16 cellular contexts compared by ENCODE assay signal in the genomic region with DNA sequence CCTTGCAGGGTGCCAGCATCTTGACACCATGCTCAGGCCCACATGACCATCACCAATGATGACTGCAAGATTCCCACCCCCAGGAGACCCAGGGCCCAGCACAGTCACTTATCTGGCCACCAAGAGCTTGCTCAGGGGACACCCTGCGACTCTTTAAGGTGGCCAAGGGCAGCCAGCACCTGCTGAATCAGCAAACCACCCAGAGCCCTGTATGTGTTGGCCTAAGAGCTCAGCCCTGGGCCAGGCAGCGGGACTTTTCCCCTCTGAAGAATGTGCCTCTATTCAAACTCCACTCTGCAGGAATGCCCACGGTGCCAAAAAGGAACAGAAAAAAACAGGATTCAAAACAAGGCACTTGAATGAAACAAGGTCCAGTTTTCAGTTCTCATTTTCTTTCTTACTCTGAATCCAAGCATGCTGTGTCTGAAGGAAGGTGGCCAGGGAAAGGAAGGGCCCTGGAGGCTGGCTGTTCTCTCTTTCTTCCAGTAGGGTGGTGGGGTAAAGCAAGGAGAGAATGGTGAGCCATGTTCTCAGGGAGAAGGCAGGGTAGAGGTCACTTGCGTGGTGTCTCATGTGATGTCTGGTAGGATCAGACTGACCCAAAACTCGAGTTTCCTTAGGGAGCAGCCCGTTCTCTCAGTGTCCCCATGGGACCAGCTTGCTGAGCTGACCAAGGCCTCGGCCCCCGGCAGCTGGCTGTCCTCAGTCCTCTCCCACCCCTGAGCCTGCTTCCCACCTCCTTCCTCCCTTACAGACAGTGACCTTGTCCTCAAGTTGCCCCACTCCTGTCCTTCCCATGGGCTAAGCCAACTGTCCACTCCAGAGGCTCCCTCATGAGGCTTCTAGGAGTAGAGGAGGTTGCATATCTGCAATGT.
DNase-seq lines count a peak whose midpoint lies in the region; ATAC-seq and TF ChIP-seq lines count a peak whose summit lies in the region.
"Had no signal": no experiment of that assay in that cellular context is flagged by ENCODE, and none has a peak within 500 bp of the region (broad histone marks: within the 10 kb centered on the region; RNA-seq: fewer than 3 reads in every experiment).

No MANE protein-coding gene starts in this region.

- H3K27me3 ChIP-seq in osteoblast (ENCODE audit: insufficient read depth, low read length) = no peaks in the 10 kb centered on the region
- H3K27me3 ChIP-seq in tibial nerve = no peaks in the 10 kb centered on the region
- H3K27me3 ChIP-seq: cardiac muscle cell had no signal

- H3K4me1 ChIP-seq in osteoblast (ENCODE audit: insufficient read depth, low read length) (peaks cover 17% of the 10 kb centered on the region), tibial nerve (peaks cover 0 to 32% (median 4%) of the 10 kb centered on the region in 4 donors)

- no peaks in the 10 kb centered on the region for H4K20me1 ChIP-seq in osteoblast (ENCODE audit: insufficient read depth, low read length)
- H4K20me1 ChIP-seq: BLaER1 treated with 17β-estradiol and CSF1 and Interleukin-3, amounts not matched to agents 10 nM and 100 nM had no signal

- intact Hi-C loops in Right ventricle myocardium superior (cut with DNase I) = loop anchor here (10.0 kb wide), 1 partner anchor 152 kb away; the partner anchor contains the start of gene RNF152

- H3K9me3 ChIP-seq in osteoblast (ENCODE audit: low read depth, low read length) (no peaks in the 10 kb centered on the region), tibial nerve (peaks cover 0 to 3% (median 0%) of the 10 kb centered on the region in 4 donors)

- H3K4me2 ChIP-seq in osteoblast (ENCODE audit: insufficient read depth, low read length) = no peak overlapping the region

- no peak for TF ChIP-seq POLR2A in tibial nerve (IDR thresholded peaks at IDR 0.05)

- H3K27ac Mint-ChIP-seq in effector memory CD8-positive, alpha-beta T cell = no peak overlapping the region

- DNase-seq in cardiac fibroblast (ENCODE audit: low read depth in 2 of 2) = peak in 1 of 2 donors; percentile 25
- DNase-seq in Right ventricle myocardium superior = peak; percentile 73
- no peak for DNase-seq in osteoblast (ENCODE audit: insufficient read length, low spot score, missing footprints)
- DNase-seq in tibial nerve (ENCODE audit: low spot score in 2 of 2) = no peak
- no peak for DNase-seq in HK-2 (ENCODE audit: unreplicated experiment)
- no peak for DNase-seq in effector memory CD8-positive, alpha-beta T cell
- no peak for DNase-seq in GF-D8 (lab: John Stamatoyannopoulos, UW)
- DNase-seq in SW480 (ENCODE audit: low spot score) = no peak
- DNase-seq: activated CD8-positive, alpha-beta memory T cell treated with anti-CD3 and anti-CD28 coated beads for 24 hours; activated gamma-delta T cell treated with Interleukin-2 at 50 U/mL for 16 hours; DMS79 treated with DMSO at 0.1 percent for 48 hours; NCI-H187 treated with DMSO at 0.1 percent for 48 hours; NCI-H526; small intestine had no signal

- peaks cover 0 to 2% of the 10 kb centered on the region in 2 donors for H3K27me3 Mint-ChIP-seq in effector memory CD8-positive, alpha-beta T cell

- H3K36me3 ChIP-seq in osteoblast (ENCODE audit: insufficient read depth, low read length) (no peaks in the 10 kb centered on the region), tibial nerve (no peaks in the 10 kb centered on the region)
- H3K36me3 ChIP-seq: cardiac muscle cell had no signal

- no peaks in the 10 kb centered on the region for H3K4me1 Mint-ChIP-seq in effector memory CD8-positive, alpha-beta T cell (ENCODE audit: low read depth in 2 of 2)

- no peaks in the 10 kb centered on the region for H3K79me2 ChIP-seq in osteoblast (ENCODE audit: insufficient read depth, low read length)

- H3K4me3 Mint-ChIP-seq in effector memory CD8-positive, alpha-beta T cell = no peak overlapping the region

- 68 to 78% methylated on average over 4 to 8 of the region's 8 CpGs for WGBS in tibial nerve, 2 donors

- peak; percentile 3 for TF ChIP-seq CTCF in cardiac fibroblast (IDR thresholded peaks at IDR 0.05; ENCODE audit: low read depth, low read length)
- no peak for TF ChIP-seq CTCF in osteoblast (IDR thresholded peaks at IDR 0.05; ENCODE audit: extremely low read depth, low read depth, low read length)
- TF ChIP-seq CTCF in tibial nerve (IDR thresholded peaks at IDR 0.05) = no peak

- H3K9me3 Mint-ChIP-seq in effector memory CD8-positive, alpha-beta T cell = no peaks in the 10 kb centered on the region

- ATAC-seq in Right ventricle myocardium superior (ENCODE audit: poor library complexity) = peak; percentile 65
- ATAC-seq in effector memory CD8-positive, alpha-beta T cell (replicated peaks) = no peak

- TF ChIP-seq EP300 in tibial nerve (IDR thresholded peaks at IDR 0.05) = peak; percentile 45 to 56

- no peak overlapping the region for H2AFZ ChIP-seq in osteoblast (ENCODE audit: low read length)

- H3K4me3 ChIP-seq in cardiac fibroblast (replicated peaks in 1 of 2; ENCODE audit: low read depth in 2 of 2, low read length in 2 of 2) (no peak overlapping the region), osteoblast (ENCODE audit: insufficient read depth, low read length) (no peak overlapping the region), tibial nerve (no peak overlapping the region)
- H3K4me3 ChIP-seq: BLaER1 treated with 17β-estradiol and CSF1 and Interleukin-3, amounts not matched to agents 10 nM and 100 nM; cardiac muscle cell had no signal

- H3K27ac ChIP-seq in osteoblast (ENCODE audit: low read depth, low read length) (peak overlapping the region; percentile 41), tibial nerve (peak overlapping the region; percentile 25 to 79 (median 65))
- H3K27ac ChIP-seq: BLaER1 treated with 17β-estradiol and CSF1 and Interleukin-3, amounts not matched to agents 10 nM and 100 nM; cardiac muscle cell had no signal

- peaks cover 3% of the 10 kb centered on the region for H3K36me3 Mint-ChIP-seq in effector memory CD8-positive, alpha-beta T cell (ENCODE audit: insufficient read depth)
